ENCODE assay signal across 1 cellular context in genomic region chr4:55948726-55949479, GRCh38.
TF ChIP-seq lines count a peak whose summit lies in the region.

A gene with protein sequence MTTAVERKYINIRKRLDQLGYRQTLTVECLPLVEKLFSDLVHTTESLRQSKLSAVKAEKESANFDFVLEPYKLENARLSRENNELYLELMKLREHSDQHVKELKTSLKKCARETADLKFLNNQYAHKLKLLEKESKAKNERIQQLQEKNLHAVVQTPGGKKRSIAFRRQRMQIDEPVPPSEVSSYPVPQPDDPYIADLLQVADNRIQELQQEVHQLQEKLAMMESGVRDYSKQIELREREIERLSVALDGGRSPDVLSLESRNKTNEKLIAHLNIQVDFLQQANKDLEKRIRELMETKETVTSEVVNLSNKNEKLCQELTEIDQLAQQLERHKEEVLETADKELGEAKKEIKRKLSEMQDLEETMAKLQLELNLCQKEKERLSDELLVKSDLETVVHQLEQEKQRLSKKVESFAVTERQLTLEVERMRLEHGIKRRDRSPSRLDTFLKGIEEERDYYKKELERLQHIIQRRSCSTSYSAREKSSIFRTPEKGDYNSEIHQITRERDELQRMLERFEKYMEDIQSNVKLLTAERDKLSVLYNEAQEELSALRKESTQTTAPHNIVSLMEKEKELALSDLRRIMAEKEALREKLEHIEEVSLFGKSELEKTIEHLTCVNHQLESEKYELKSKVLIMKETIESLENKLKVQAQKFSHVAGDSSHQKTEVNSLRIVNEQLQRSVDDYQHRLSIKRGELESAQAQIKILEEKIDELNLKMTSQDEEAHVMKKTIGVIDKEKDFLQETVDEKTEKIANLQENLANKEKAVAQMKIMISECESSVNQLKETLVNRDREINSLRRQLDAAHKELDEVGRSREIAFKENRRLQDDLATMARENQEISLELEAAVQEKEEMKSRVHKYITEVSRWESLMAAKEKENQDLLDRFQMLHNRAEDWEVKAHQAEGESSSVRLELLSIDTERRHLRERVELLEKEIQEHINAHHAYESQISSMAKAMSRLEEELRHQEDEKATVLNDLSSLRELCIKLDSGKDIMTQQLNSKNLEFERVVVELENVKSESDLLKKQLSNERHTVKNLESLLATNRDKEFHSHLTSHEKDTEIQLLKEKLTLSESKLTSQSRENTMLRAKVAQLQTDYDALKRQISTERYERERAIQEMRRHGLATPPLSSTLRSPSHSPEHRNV (plus strand): TSS chr4:55948945. CDS start chr4:55952131, 3,186 bp downstream.

TF ChIP-seq in GM12878, 131 proteins besides CTCF, POLR2A, EP300 and RAD21 (continued from another document and continues in another):
- TF ChIP-seq RELB (IDR thresholded peaks at IDR 0.05; ENCODE audit: low read depth) (0 out of 2 replicates have a peak, but pooled peaks have one; percentile 8), BHLHE40 (IDR thresholded peaks at IDR 0.05; ENCODE audit: borderline replicate concordance in 1 of 2, low read depth in 2 of 2, low read length in 1 of 2) (peak; percentile 63 to 89; a peak in 3 of 4 replicates), PML (IDR thresholded peaks at IDR 0.05; ENCODE audit: low read length) (0 out of 2 replicates have a peak, but pooled peaks have one; percentile 18), FOS (IDR thresholded peaks at IDR 0.05; ENCODE audit: borderline replicate concordance, extremely low read depth, insufficient read length) (no peak), NR2C1 (IDR thresholded peaks at IDR 0.05) (no peak), SRF (IDR thresholded peaks at IDR 0.05; ENCODE audit: low read depth in 2 of 2, low read length in 2 of 2) (0 out of 4 replicates have a peak, but pooled peaks of 1 of the 2 experiments have one; percentile 15), SREBF1 (IDR thresholded peaks at IDR 0.05; ENCODE audit: low read length) (0 out of 2 replicates have a peak, but pooled peaks have one; percentile 8), NFXL1 (IDR thresholded peaks at IDR 0.05; ENCODE audit: borderline replicate concordance) (no peak), USF1 (IDR thresholded peaks at IDR 0.05; ENCODE audit: borderline replicate concordance, extremely low read length, insufficient read depth, low read depth, low read length) (no peak), MXI1 (IDR thresholded peaks at IDR 0.05; ENCODE audit: low read depth, low read length) (peak; percentile 96), SMAD5 (IDR thresholded peaks at IDR 0.05; ENCODE audit: low read depth) (peak; percentile 79), RCOR1 (conservative IDR thresholded peaks at IDR 0.05; ENCODE audit: low read depth, low read length) (peak; percentile 81; the same call in 1 of the 2 replicates), MTA3 (IDR thresholded peaks at IDR 0.05; ENCODE audit: borderline replicate concordance, low read length) (no peak), CBFB (IDR thresholded peaks at IDR 0.05; ENCODE audit: low read depth) (no peak), CBX5 (IDR thresholded peaks at IDR 0.05; ENCODE audit: low read depth) (no peak), NR2C2 (IDR thresholded peaks at IDR 0.05; ENCODE audit: borderline replicate concordance, control insufficient read depth, insufficient read length, low read depth) (no peak), JUNB (IDR thresholded peaks at IDR 0.05) (no peak), RBBP5 (conservative IDR thresholded peaks at IDR 0.05) (no peak), NR2F1 (conservative IDR thresholded peaks at IDR 0.05) (peak; percentile 98), MYC (IDR thresholded peaks at IDR 0.05; ENCODE audit: insufficient read depth, insufficient read length, insufficient replicate concordance, low read length, severe bottlenecking) (peak; percentile 33), GATAD2B (conservative IDR thresholded peaks at IDR 0.05; ENCODE audit: low read depth) (peak; percentile 97), TCF12 (IDR thresholded peaks at IDR 0.05; ENCODE audit: low read depth, low read length) (peak; percentile 55; the same call in 1 of the 2 replicates), IKZF2 (IDR thresholded peaks at IDR 0.05) (no peak; a peak in 1 of 4 replicates), PAX5 (IDR thresholded peaks at IDR 0.05; ENCODE audit: borderline replicate concordance, low read depth, low read length) (no peak), ATF3 (IDR thresholded peaks at IDR 0.05; ENCODE audit: borderline replicate concordance, extremely low read depth, low read depth, low read length) (no peak), SP1 (IDR thresholded peaks at IDR 0.05; ENCODE audit: low read depth, low read length) (no peak), CBX3 (IDR thresholded peaks at IDR 0.05; ENCODE audit: borderline replicate concordance, low read depth) (no peak), SUZ12 (IDR thresholded peaks at IDR 0.05; ENCODE audit: unreplicated experiment) (no peak), RB1 (IDR thresholded peaks at IDR 0.05; ENCODE audit: borderline replicate concordance) (peak; percentile 95), ZBTB40 (IDR thresholded peaks at IDR 0.05; ENCODE audit: borderline replicate concordance) (no peak; the same call in 1 of the 2 replicates), FOXK2 (IDR thresholded peaks at IDR 0.05) (no peak), CHD2 (IDR thresholded peaks at IDR 0.05; ENCODE audit: borderline replicate concordance, low read depth, low read length) (peak; percentile 72), SPI1 (IDR thresholded peaks at IDR 0.05; ENCODE audit: borderline replicate concordance, insufficient read depth, low read depth, low read length) (peak; percentile 61; the same call in 1 of the 2 replicates), POLR2AphosphoS5 (IDR thresholded peaks at IDR 0.05; ENCODE audit: low read length) (peak; percentile 81), POU2F2 (IDR thresholded peaks at IDR 0.05; ENCODE audit: borderline replicate concordance, low read depth, low read length) (peak; percentile 81; the same call in 2 of the 3 replicates), ZSCAN29 (IDR thresholded peaks at IDR 0.05) (no peak; the same call in 1 of the 2 replicates), JUND (IDR thresholded peaks at IDR 0.05; ENCODE audit: low read depth, low read length) (no peak), WRNIP1 (IDR thresholded peaks at IDR 0.05; ENCODE audit: borderline replicate concordance, low read depth, low read length) (peak; percentile 56; the same call in 1 of the 2 replicates)
- TF ChIP-seq, protein P1, sequence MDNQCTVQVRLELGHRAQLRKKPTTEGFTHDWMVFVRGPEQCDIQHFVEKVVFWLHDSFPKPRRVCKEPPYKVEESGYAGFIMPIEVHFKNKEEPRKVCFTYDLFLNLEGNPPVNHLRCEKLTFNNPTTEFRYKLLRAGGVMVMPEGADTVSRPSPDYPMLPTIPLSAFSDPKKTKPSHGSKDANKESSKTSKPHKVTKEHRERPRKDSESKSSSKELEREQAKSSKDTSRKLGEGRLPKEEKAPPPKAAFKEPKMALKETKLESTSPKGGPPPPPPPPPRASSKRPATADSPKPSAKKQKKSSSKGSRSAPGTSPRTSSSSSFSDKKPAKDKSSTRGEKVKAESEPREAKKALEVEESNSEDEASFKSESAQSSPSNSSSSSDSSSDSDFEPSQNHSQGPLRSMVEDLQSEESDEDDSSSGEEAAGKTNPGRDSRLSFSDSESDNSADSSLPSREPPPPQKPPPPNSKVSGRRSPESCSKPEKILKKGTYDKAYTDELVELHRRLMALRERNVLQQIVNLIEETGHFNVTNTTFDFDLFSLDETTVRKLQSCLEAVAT (IDR thresholded peaks at IDR 0.05): no peak
- TF ChIP-seq, protein P2, sequence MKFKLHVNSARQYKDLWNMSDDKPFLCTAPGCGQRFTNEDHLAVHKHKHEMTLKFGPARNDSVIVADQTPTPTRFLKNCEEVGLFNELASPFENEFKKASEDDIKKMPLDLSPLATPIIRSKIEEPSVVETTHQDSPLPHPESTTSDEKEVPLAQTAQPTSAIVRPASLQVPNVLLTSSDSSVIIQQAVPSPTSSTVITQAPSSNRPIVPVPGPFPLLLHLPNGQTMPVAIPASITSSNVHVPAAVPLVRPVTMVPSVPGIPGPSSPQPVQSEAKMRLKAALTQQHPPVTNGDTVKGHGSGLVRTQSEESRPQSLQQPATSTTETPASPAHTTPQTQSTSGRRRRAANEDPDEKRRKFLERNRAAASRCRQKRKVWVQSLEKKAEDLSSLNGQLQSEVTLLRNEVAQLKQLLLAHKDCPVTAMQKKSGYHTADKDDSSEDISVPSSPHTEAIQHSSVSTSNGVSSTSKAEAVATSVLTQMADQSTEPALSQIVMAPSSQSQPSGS (IDR thresholded peaks at IDR 0.05; ENCODE audit: low read length): no peak
- TF ChIP-seq, protein P3, sequence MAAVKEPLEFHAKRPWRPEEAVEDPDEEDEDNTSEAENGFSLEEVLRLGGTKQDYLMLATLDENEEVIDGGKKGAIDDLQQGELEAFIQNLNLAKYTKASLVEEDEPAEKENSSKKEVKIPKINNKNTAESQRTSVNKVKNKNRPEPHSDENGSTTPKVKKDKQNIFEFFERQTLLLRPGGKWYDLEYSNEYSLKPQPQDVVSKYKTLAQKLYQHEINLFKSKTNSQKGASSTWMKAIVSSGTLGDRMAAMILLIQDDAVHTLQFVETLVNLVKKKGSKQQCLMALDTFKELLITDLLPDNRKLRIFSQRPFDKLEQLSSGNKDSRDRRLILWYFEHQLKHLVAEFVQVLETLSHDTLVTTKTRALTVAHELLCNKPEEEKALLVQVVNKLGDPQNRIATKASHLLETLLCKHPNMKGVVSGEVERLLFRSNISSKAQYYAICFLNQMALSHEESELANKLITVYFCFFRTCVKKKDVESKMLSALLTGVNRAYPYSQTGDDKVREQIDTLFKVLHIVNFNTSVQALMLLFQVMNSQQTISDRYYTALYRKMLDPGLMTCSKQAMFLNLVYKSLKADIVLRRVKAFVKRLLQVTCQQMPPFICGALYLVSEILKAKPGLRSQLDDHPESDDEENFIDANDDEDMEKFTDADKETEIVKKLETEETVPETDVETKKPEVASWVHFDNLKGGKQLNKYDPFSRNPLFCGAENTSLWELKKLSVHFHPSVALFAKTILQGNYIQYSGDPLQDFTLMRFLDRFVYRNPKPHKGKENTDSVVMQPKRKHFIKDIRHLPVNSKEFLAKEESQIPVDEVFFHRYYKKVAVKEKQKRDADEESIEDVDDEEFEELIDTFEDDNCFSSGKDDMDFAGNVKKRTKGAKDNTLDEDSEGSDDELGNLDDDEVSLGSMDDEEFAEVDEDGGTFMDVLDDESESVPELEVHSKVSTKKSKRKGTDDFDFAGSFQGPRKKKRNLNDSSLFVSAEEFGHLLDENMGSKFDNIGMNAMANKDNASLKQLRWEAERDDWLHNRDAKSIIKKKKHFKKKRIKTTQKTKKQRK (IDR thresholded peaks at IDR 0.05; ENCODE audit: low read depth, low read length): no peak
